Comparison of ENCODE assay signal across 19 cellular contexts in the genomic region with DNA sequence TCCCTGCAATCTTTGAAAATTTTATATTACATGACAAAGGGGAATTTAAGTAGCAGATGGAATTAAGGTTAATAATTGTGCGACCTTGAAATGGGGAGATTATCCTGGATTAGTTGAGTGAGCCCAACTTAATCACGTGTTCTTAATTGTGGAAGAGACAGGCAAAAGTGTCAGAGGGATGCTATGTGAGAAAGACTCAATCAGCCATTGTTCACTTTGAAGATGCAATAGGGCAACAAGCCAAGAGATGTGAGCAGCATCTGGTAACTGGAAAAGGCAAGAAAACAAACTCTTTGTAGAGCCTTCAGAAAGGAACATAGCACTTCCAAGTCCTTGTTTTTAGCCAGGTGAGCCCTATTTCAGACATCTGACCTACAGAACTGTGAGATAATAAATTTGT.
DNase-seq lines count a peak whose midpoint lies in the region; ATAC-seq, FAIRE-seq and TF ChIP-seq lines count a peak whose summit lies in the region.
"Had no signal": no experiment of that assay in that cellular context is flagged by ENCODE, and none has a peak within 500 bp of the region (broad histone marks: within the 10 kb centered on the region; RNA-seq: fewer than 3 reads in every experiment).

No MANE protein-coding gene starts in this region.

- no peak overlapping the region for H3K9ac ChIP-seq in neural progenitor cell
- H3K9ac ChIP-seq: BLaER1, KMS-11 had no signal

- H3K4me1 ChIP-seq in neural progenitor cell: peaks cover 13% of the 10 kb centered on the region
- H3K4me1 ChIP-seq in CD8-positive, alpha-beta memory T cell (ENCODE audit: insufficient read depth, low read length): no peaks in the 10 kb centered on the region
- H3K4me1 ChIP-seq: A549, BLaER1 had no signal

- peaks cover 10% of the 10 kb centered on the region for H3F3A ChIP-seq in neural progenitor cell (ENCODE audit: low read depth)

- no peaks in the 10 kb centered on the region for H3K36me3 Mint-ChIP-seq in neural progenitor cell
- H3K36me3 Mint-ChIP-seq in CD8-positive, alpha-beta memory T cell: no peaks in the 10 kb centered on the region
- H3K36me3 Mint-ChIP-seq: CD8-positive, alpha-beta T cell had no signal

- CTCF ChIA-PET in CD8-positive, alpha-beta memory T cell (lab: Charles Lee): no interaction called here

- no peak overlapping the region for H3K27ac Mint-ChIP-seq in neural progenitor cell
- H3K27ac Mint-ChIP-seq in CD8-positive, alpha-beta memory T cell: no peak overlapping the region
- H3K27ac Mint-ChIP-seq: CD8-positive, alpha-beta T cell; HFFc6 had no signal

- no peaks in the 10 kb centered on the region for H3K79me2 ChIP-seq in neural progenitor cell (ENCODE audit: low read depth)

- no peaks in the 10 kb centered on the region for H4K20me1 ChIP-seq in neural progenitor cell (ENCODE audit: low read depth)
- H4K20me1 ChIP-seq: BLaER1 had no signal

- peak overlapping the region; percentile 60 for H3K27ac ChIP-seq in neural progenitor cell
- no peak overlapping the region for H3K27ac ChIP-seq in CD8-positive, alpha-beta memory T cell (ENCODE audit: low read depth, low read length)
- H3K27ac ChIP-seq: A549, BLaER1, KMS-11, SK-N-MC had no signal

- H3K9me3 Mint-ChIP-seq in neural progenitor cell: peaks cover 2% of the 10 kb centered on the region
- peaks cover 0 to 6% (median 0%) of the 10 kb centered on the region in 5 donors for H3K9me3 Mint-ChIP-seq in CD8-positive, alpha-beta memory T cell
- H3K9me3 Mint-ChIP-seq: HFFc6 had no signal

- H3K36me3 ChIP-seq in neural progenitor cell: no peaks in the 10 kb centered on the region
- H3K36me3 ChIP-seq in CD8-positive, alpha-beta memory T cell (ENCODE audit: insufficient read depth, low read length): no peaks in the 10 kb centered on the region
- H3K36me3 ChIP-seq: BLaER1 had no signal

- no peaks in the 10 kb centered on the region for H3K27me3 Mint-ChIP-seq in neural progenitor cell (ENCODE audit: insufficient read depth, low read depth)
- H3K27me3 Mint-ChIP-seq in CD8-positive, alpha-beta memory T cell: no peaks in the 10 kb centered on the region

- no peaks in the 10 kb centered on the region for H3K4me1 Mint-ChIP-seq in neural progenitor cell
- H3K4me1 Mint-ChIP-seq in CD8-positive, alpha-beta memory T cell: no peaks in the 10 kb centered on the region

- FAIRE-seq in frontal cortex (lab: Jason Lieb, UNC): peak; percentile 52
- FAIRE-seq: A549 had no signal

- H3K4me3 Mint-ChIP-seq in neural progenitor cell: no peak overlapping the region
- no peak overlapping the region for H3K4me3 Mint-ChIP-seq in CD8-positive, alpha-beta memory T cell
- H3K4me3 Mint-ChIP-seq: CD8-positive, alpha-beta T cell; HFFc6 had no signal

- H3K4me2 ChIP-seq in neural progenitor cell: no peak overlapping the region
- H3K4me2 ChIP-seq: A549, BLaER1, KMS-11 had no signal

- DNase-seq in D341Med (ENCODE audit: low spot score) (peak; percentile 51), NCI-H524 treated with DMSO at 0.1 percent for 48 hours (lab: John Stamatoyannopoulos, UW) (peak; percentile 38), frontal cortex (ENCODE audit: low spot score in 2 of 2) (peak in 1 of 2 donors; percentile 14), neural progenitor cell (ENCODE audit: low spot score) (peak; percentile 5)
- no peak for DNase-seq in CD8-positive, alpha-beta memory T cell
- no peak for DNase-seq in activated CD4-positive, alpha-beta T cell treated with anti-CD3 and anti-CD28 coated beads, Interleukin-2, amount 50 U/mL, for 4 hours
- DNase-seq: CD8-positive, alpha-beta T cell; GF-D8; H7; HFFc6; NCI-H1417 treated with DMSO at 0.1 percent for 48 hours; NCI-H187 treated with DMSO at 0.1 percent for 48 hours; NCI-H2171; SHP77 had no signal

- peaks cover 3% of the 10 kb centered on the region for H3K9me3 ChIP-seq in neural progenitor cell (ENCODE audit: low read depth)
- H3K9me3 ChIP-seq in CD8-positive, alpha-beta memory T cell (ENCODE audit: low read length): no peaks in the 10 kb centered on the region
- H3K9me3 ChIP-seq: A549, BLaER1 had no signal

- POLR2A ChIA-PET in CD8-positive, alpha-beta memory T cell (lab: Charles Lee): no interaction called here

- no peak for ATAC-seq in HG03439 (IDR thresholded peaks at IDR 0.05; ENCODE audit: unreplicated experiment)
- ATAC-seq: A549; CD8-positive, alpha-beta T cell had no signal

- H2AFZ ChIP-seq in neural progenitor cell (replicated peaks): no peak overlapping the region

- TF ChIP-seq CTCF in neural progenitor cell (IDR thresholded peaks at IDR 0.05): no peak

- no peaks in the 10 kb centered on the region for H3K27me3 ChIP-seq in neural progenitor cell
- no peaks in the 10 kb centered on the region for H3K27me3 ChIP-seq in CD8-positive, alpha-beta memory T cell (ENCODE audit: insufficient read depth, low read length, poor library complexity, severe bottlenecking)
- H3K27me3 ChIP-seq: BLaER1 had no signal

- no peak overlapping the region for H3K4me3 ChIP-seq in neural progenitor cell
- H3K4me3 ChIP-seq in CD8-positive, alpha-beta memory T cell (ENCODE audit: low read length): no peak overlapping the region
- H3K4me3 ChIP-seq: A549, BLaER1, SK-N-MC had no signal

Comparison
In these comparisons a context has a peak if more than half of its experiments do, and no peak if none do; other contexts are left out.
1. DNase-seq: peak in D341Med (single experiment), NCI-H524 treated with DMSO at 0.1 percent for 48 hours (single experiment) and neural progenitor cell (single experiment); none in CD8-positive, alpha-beta memory T cell (0 of 5) and activated CD4-positive, alpha-beta T cell treated with anti-CD3 and anti-CD28 coated beads, Interleukin-2, amount 50 U/mL, for 4 hours (0 of 2).